In genomic region chr1:180854456-180854855, GRCh38 we compare ENCODE assay signal across 1 cellular context.
A peak's percentile ranks its signal among the peaks of the same experiment; 100 is the strongest.
TF ChIP-seq lines count a peak whose summit lies in the region.

No MANE protein-coding gene starts in this region.

TF ChIP-seq in K562, 482 proteins besides CTCF, POLR2A, EP300 and RAD21 (continued from another document and continues in another):
- TF ChIP-seq TRIM24 (IDR thresholded peaks at IDR 0.05) (0 out of 4 replicates have a peak, but pooled peaks of 1 of the 2 experiments have one; percentile 18), KLF16 (IDR thresholded peaks at IDR 0.05) (peak; percentile 81), L3MBTL2 (IDR thresholded peaks at IDR 0.05) (peak; percentile 21; the same call in 1 of the 2 replicates), ZNF764 (CRISPR knock-in tag; IDR thresholded peaks at IDR 0.05; ENCODE audit: low read depth) (0 out of 2 replicates have a peak, but pooled peaks have one; percentile 20), SMAD3 (CRISPR knock-in tag; conservative IDR thresholded peaks at IDR 0.05) (no peak), NR2C2 (CRISPR knock-in tag; IDR thresholded peaks at IDR 0.05) (no peak), NR2C2 (tag; IDR thresholded peaks at IDR 0.05) (peak; percentile 31; the same call in 1 of the 2 replicates), TEAD4 (IDR thresholded peaks at IDR 0.05; ENCODE audit: low read length) (peak; percentile 86), TEAD4 (CRISPR knock-in tag; IDR thresholded peaks at IDR 0.05; ENCODE audit: borderline replicate concordance) (no peak), GATAD2A (IDR thresholded peaks at IDR 0.05) (no peak), ARID1B (IDR thresholded peaks at IDR 0.05) (peak; percentile 83), TEAD2 (tag; IDR thresholded peaks at IDR 0.05) (no peak), HMBOX1 (IDR thresholded peaks at IDR 0.05) (peak; percentile 72; the same call in 1 of the 2 replicates), ZNF592 (IDR thresholded peaks at IDR 0.05) (0 out of 2 replicates have a peak, but pooled peaks have one; percentile 32), CREM (IDR thresholded peaks at IDR 0.05; ENCODE audit: low read depth) (peak; percentile 28; the same call in 1 of the 2 replicates), MEF2A (IDR thresholded peaks at IDR 0.05; ENCODE audit: control insufficient read depth, low read depth, low read length) (peak; percentile 32; the same call in 1 of the 2 replicates), KDM1A (IDR thresholded peaks at IDR 0.05) (peak; percentile 93 to 94), TAL1 (IDR thresholded peaks at IDR 0.05) (peak; percentile 62), ZBTB8A (IDR thresholded peaks at IDR 0.05; ENCODE audit: partially characterized antibody) (no peak), DPF2 (IDR thresholded peaks at IDR 0.05) (peak; percentile 81), MXI1 (IDR thresholded peaks at IDR 0.05; ENCODE audit: low read depth, low read length) (no peak), ARID2 (IDR thresholded peaks at IDR 0.05) (no peak), ZFX (CRISPR knock-in tag; IDR thresholded peaks at IDR 0.05) (0 out of 2 replicates have a peak, but pooled peaks have one; percentile 9), ELF1 (tag; IDR thresholded peaks at IDR 0.05) (no peak), FOXK2 (conservative IDR thresholded peaks at IDR 0.05 in 1 of 2, IDR thresholded peaks at IDR 0.05 in 1 of 2; ENCODE audit: low read depth in 2 of 2) (no peak), JUND (IDR thresholded peaks at IDR 0.05; ENCODE audit: borderline replicate concordance, low read depth, low read length) (peak; percentile 58; the same call in 1 of the 2 replicates), JUND (tag; IDR thresholded peaks at IDR 0.05; ENCODE audit: borderline replicate concordance, low read depth, low read length) (peak; percentile 71; the same call in 1 of the 3 replicates), MTA1 (IDR thresholded peaks at IDR 0.05; ENCODE audit: borderline replicate concordance) (peak; percentile 39; the same call in 1 of the 2 replicates), GTF2E2 (tag; IDR thresholded peaks at IDR 0.05) (no peak), MAZ (CRISPR knock-in tag; conservative IDR thresholded peaks at IDR 0.05 in 1 of 2, IDR thresholded peaks at IDR 0.05 in 1 of 2) (peak in 1 of 2 experiments; percentile 39; a peak in 1 of 4 replicates), NR2C1 (IDR thresholded peaks at IDR 0.05) (peak; percentile 24; the same call in 1 of the 2 replicates), NR2C1 (tag; IDR thresholded peaks at IDR 0.05) (no peak), POLR2AphosphoS5 (IDR thresholded peaks at IDR 0.05; ENCODE audit: control insufficient read depth, insufficient read depth, low read depth, low read length) (peak; percentile 60; the same call in 1 of the 2 replicates), ZMIZ1 (IDR thresholded peaks at IDR 0.05; ENCODE audit: low read depth in 2 of 2, low read length in 2 of 2) (no peak), GATA2 (CRISPR knock-in tag; IDR thresholded peaks at IDR 0.05) (peak; percentile 66), SMARCE1 (IDR thresholded peaks at IDR 0.05) (peak; percentile 65; the same call in 1 of the 2 replicates), BDP1 (IDR thresholded peaks at IDR 0.05; ENCODE audit: insufficient read depth, insufficient read length) (no peak), JUN (IDR thresholded peaks at IDR 0.05; ENCODE audit: borderline replicate concordance, low read depth, low read length) (no peak), JUN (CRISPR knock-in tag; IDR thresholded peaks at IDR 0.05; ENCODE audit: borderline replicate concordance) (no peak), POLR2B (IDR thresholded peaks at IDR 0.05; ENCODE audit: low read depth, partially characterized antibody) (no peak), TBL1XR1 (IDR thresholded peaks at IDR 0.05; ENCODE audit: low read length in 2 of 2) (no peak), FOXJ3 (CRISPR knock-in tag; IDR thresholded peaks at IDR 0.05) (no peak), CBFA2T3 (IDR thresholded peaks at IDR 0.05) (peak; percentile 91), CXXC5 (CRISPR knock-in tag; IDR thresholded peaks at IDR 0.05) (0 out of 2 replicates have a peak, but pooled peaks have one; percentile 38), TEAD1 (CRISPR knock-in tag; IDR thresholded peaks at IDR 0.05) (peak in 1 of 2 experiments; percentile 67; a peak in 1 of 4 replicates), NBN (IDR thresholded peaks at IDR 0.05; ENCODE audit: low read depth) (0 out of 2 replicates have a peak, but pooled peaks have one; percentile 28), ZBTB9 (CRISPR knock-in tag; IDR thresholded peaks at IDR 0.05) (0 out of 2 replicates have a peak, but pooled peaks have one; percentile 37), MEIS2 (IDR thresholded peaks at IDR 0.05; ENCODE audit: partially characterized antibody) (peak; percentile 89), ZEB2 (IDR thresholded peaks at IDR 0.05) (peak; percentile 80; the same call in 1 of the 2 replicates), HDAC1 (IDR thresholded peaks at IDR 0.05) (peak in 1 of 2 experiments; percentile 85; a peak in 2 of 4 replicates), NCOR1 (IDR thresholded peaks at IDR 0.05) (peak; percentile 76)
- TF ChIP-seq, protein P1, sequence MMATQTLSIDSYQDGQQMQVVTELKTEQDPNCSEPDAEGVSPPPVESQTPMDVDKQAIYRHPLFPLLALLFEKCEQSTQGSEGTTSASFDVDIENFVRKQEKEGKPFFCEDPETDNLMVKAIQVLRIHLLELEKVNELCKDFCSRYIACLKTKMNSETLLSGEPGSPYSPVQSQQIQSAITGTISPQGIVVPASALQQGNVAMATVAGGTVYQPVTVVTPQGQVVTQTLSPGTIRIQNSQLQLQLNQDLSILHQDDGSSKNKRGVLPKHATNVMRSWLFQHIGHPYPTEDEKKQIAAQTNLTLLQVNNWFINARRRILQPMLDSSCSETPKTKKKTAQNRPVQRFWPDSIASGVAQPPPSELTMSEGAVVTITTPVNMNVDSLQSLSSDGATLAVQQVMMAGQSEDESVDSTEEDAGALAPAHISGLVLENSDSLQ (IDR thresholded peaks at IDR 0.05) = peak; percentile 63
- TF ChIP-seq, protein P2, sequence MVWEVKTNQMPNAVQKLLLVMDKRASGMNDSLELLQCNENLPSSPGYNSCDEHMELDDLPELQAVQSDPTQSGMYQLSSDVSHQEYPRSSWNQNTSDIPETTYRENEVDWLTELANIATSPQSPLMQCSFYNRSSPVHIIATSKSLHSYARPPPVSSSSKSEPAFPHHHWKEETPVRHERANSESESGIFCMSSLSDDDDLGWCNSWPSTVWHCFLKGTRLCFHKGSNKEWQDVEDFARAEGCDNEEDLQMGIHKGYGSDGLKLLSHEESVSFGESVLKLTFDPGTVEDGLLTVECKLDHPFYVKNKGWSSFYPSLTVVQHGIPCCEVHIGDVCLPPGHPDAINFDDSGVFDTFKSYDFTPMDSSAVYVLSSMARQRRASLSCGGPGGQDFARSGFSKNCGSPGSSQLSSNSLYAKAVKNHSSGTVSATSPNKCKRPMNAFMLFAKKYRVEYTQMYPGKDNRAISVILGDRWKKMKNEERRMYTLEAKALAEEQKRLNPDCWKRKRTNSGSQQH (CRISPR knock-in tag; IDR thresholded peaks at IDR 0.05) = no peak
- TF ChIP-seq, protein P3, sequence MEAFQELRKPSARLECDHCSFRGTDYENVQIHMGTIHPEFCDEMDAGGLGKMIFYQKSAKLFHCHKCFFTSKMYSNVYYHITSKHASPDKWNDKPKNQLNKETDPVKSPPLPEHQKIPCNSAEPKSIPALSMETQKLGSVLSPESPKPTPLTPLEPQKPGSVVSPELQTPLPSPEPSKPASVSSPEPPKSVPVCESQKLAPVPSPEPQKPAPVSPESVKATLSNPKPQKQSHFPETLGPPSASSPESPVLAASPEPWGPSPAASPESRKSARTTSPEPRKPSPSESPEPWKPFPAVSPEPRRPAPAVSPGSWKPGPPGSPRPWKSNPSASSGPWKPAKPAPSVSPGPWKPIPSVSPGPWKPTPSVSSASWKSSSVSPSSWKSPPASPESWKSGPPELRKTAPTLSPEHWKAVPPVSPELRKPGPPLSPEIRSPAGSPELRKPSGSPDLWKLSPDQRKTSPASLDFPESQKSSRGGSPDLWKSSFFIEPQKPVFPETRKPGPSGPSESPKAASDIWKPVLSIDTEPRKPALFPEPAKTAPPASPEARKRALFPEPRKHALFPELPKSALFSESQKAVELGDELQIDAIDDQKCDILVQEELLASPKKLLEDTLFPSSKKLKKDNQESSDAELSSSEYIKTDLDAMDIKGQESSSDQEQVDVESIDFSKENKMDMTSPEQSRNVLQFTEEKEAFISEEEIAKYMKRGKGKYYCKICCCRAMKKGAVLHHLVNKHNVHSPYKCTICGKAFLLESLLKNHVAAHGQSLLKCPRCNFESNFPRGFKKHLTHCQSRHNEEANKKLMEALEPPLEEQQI (IDR thresholded peaks at IDR 0.05) = 0 out of 2 replicates have a peak, but pooled peaks have one; percentile 64
- TF ChIP-seq, protein P4, sequence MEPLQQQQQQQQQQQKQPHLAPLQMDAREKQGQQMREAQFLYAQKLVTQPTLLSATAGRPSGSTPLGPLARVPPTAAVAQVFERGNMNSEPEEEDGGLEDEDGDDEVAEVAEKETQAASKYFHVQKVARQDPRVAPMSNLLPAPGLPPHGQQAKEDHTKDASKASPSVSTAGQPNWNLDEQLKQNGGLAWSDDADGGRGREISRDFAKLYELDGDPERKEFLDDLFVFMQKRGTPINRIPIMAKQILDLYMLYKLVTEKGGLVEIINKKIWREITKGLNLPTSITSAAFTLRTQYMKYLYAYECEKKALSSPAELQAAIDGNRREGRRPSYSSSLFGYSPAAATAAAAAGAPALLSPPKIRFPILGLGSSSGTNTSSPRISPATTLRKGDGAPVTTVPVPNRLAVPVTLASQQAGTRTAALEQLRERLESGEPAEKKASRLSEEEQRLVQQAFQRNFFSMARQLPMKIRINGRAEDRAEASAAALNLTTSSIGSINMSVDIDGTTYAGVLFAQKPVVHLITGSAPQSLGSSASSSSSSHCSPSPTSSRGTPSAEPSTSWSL (CRISPR knock-in tag; IDR thresholded peaks at IDR 0.05; ENCODE audit: borderline replicate concordance) = no peak
